ENCODE assay signal across 34 cellular contexts in the genomic region with DNA sequence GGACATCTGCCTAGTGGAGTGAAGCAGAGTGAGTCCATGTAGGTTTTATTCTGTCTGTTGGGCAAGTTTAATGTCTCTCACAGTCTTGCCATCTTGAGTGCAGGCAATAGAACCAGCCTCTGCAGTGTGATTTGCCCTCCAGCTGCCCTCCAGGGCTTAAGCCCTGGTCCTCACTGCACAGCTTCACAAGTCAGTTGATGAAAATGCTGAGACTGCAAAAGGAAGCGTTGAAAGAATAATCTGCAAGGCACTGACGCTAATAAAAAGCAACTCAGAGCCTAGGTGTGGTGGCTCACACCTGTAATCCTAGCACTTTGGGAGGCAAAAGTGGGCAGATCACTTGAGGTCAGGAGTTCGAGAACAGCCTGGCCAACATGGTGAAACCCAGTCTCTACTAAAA. TPM values are rescaled to one million over a fixed set of nuclear protein-coding genes. Genes with fewer than 3 reads are reported as not detected.
"Had no signal": no experiment of that assay in that cellular context is flagged by ENCODE, and none has a peak within 500 bp of the region (broad histone marks: within the 10 kb centered on the region; RNA-seq: fewer than 3 reads in every experiment).

No MANE protein-coding gene starts in this region.

- H3K27ac ChIP-seq: neural progenitor cell, ovary, parathyroid adenoma, psoas muscle, skin epidermis, spleen, suprapubic skin, testis, tibial nerve, upper lobe of left lung, uterus had no signal

- ATAC-seq: naive thymus-derived CD4-positive, alpha-beta T cell; natural killer cell; psoas muscle; right cardiac atrium; sciatic nerve; stimulated activated memory B cell treated with anti-CD40 and anti-IgM and Interleukin-4, amounts not matched to agents 10 μg/mL and 1 μg/mL and 100 μg/mL, for 72 hours; stimulated activated naive CD8-positive, alpha-beta T cell treated with anti-CD3 and anti-CD28 coated beads, Interleukin-15, amount 100 ng/mL, for 72 hours; stimulated activated naive CD8-positive, alpha-beta T cell treated with anti-CD3 and anti-CD28 coated beads, Interleukin-15, Interleukin-2, amounts not matched to agents 100 U/mL and 50 U/mL, for 24 hours had no signal

- H3K4me1 ChIP-seq: parathyroid adenoma, psoas muscle, spleen, suprapubic skin, testis, upper lobe of left lung, uterus had no signal

- H3K4me2 ChIP-seq: neural progenitor cell, smooth muscle cell had no signal

- H2AFZ ChIP-seq: neural progenitor cell, parathyroid adenoma had no signal

- H3K36me3 ChIP-seq: neural progenitor cell, ovary, spleen, suprapubic skin, tibial nerve, upper lobe of left lung, uterus had no signal

- H3K4me3 ChIP-seq: neural progenitor cell, ovary, psoas muscle, skin epidermis, smooth muscle cell, spleen, suprapubic skin, testis, tibial nerve, upper lobe of left lung, uterus had no signal

- H3K9me3 ChIP-seq: ovary, psoas muscle, spleen, suprapubic skin, testis, tibial nerve, upper lobe of left lung, uterus had no signal

- H3K27me3 ChIP-seq: neural progenitor cell, ovary, testis, tibial nerve, upper lobe of left lung, uterus had no signal

- H3K9ac ChIP-seq: neural progenitor cell, parathyroid adenoma had no signal

- DNase-seq: naive thymus-derived CD4-positive, alpha-beta T cell; natural killer cell; occipital lobe; ovary; posterior cingulate gyrus; psoas muscle; right cardiac atrium; spleen; stimulated activated CD4-positive, alpha-beta T cell treated with anti-CD3 and anti-CD28 coated beads, Interleukin-12 subunit alpha, Interleukin-12 subunit beta, amount 100 ng/mL, for 4 hours; stimulated activated CD4-positive, alpha-beta T cell treated with anti-CD3 and anti-CD28 coated beads, Interleukin-1b, Interleukin-23, amount 100 ng/mL, for 48 hours; stimulated activated CD4-positive, alpha-beta T cell treated with anti-CD3 and anti-CD28 coated beads, Interleukin-4, amount 100 ng/mL, for 1 hour; stimulated activated CD4-positive, alpha-beta T cell treated with anti-CD3 and anti-CD28 coated beads, Interleukin-4, amount 100 ng/mL, for 4 hours; stimulated activated CD8-positive, alpha-beta memory T cell treated with anti-CD3 and anti-CD28 coated beads, Interleukin-4, amount 100 ng/mL, for 48 hours; stimulated activated naive CD4-positive, alpha-beta T cell; stimulated activated naive CD8-positive, alpha-beta T cell treated with anti-CD3 and anti-CD28 coated beads, Interleukin-15, amount 100 ng/mL, for 72 hours; stimulated activated naive CD8-positive, alpha-beta T cell treated with anti-CD3 and anti-CD28 coated beads, Interleukin-15, Interleukin-2, amounts not matched to agents 100 U/mL and 50 U/mL, for 24 hours; substantia nigra; testis; trophoblast cell; upper lobe of left lung; uterus had no signal

RNA-seq across cellular contexts. Expression of a gene that starts 54.1 kb away (rescaled TPM):
- total RNA-seq: naive thymus-derived CD4-positive, alpha-beta T cell; natural killer cell; occipital lobe; osteoblast; ovary; progenitor cell of endocrine pancreas; psoas muscle; renal cortical epithelial cell; sciatic nerve; spleen; suprapubic skin; tibial nerve; upper lobe of left lung; ureter; uterus had no signal
- polyA plus RNA-seq: naive thymus-derived CD4-positive, alpha-beta T cell; neural cell; ovary; smooth muscle cell had no signal
